In genomic region chr22:23276656-23277582, GRCh38 we compare ENCODE assay signal across 23 cellular contexts.
A peak's percentile ranks its signal among the peaks of the same experiment; 100 is the strongest.
DNase-seq lines count a peak whose midpoint lies in the region; ATAC-seq and TF ChIP-seq lines count a peak whose summit lies in the region.
"Had no signal": no experiment of that assay in that cellular context is flagged by ENCODE, and none has a peak within 500 bp of the region (broad histone marks: within the 10 kb centered on the region; RNA-seq: fewer than 3 reads in every experiment).

No MANE protein-coding gene starts in this region.

- ATAC-seq in right cardiac atrium, result no peak
- peak; percentile 90 for ATAC-seq in naive B cell (ENCODE audit: low read depth in 2 of 2)
- no peak for ATAC-seq in HG03565 (IDR thresholded peaks at IDR 0.05; ENCODE audit: unreplicated experiment)
- ATAC-seq: HCT116 had no signal

- intact Hi-C loops in right cardiac atrium (cut with DNase I) (loop anchor here in 1 of 4 donors (5.0 kb wide), 1 partner anchor 50 kb away; no protein-coding TSS in a partner anchor), cardiac septum (cut with DNase I) (no loop called here), tibial artery (cut with DNase I; ENCODE audit: low total_unique reads) (no loop called here)
- intact Hi-C loops in activated T-helper 1 cell treated with anti-CD3 and anti-CD28 coated beads, Interleukin-12 subunit alpha, Interleukin-12 subunit beta, Interleukin-2, Interleukin-4 antibody, amounts not matched to agents 30 ng/mL and 10 ng/mL and 1 ng/mL, durations not matched to agents 14 hours and 24 hours and 36 hours (cut with micrococcal nuclease), result no loop called here

- H3K36me3 Mint-ChIP-seq in activated T-helper 1 cell treated with anti-CD3 and anti-CD28 coated beads, Interleukin-12 subunit alpha, Interleukin-12 subunit beta, Interleukin-2, Interleukin-4 antibody, amounts not matched to agents 30 ng/mL and 10 ng/mL and 1 ng/mL, durations not matched to agents 14 hours and 24 hours and 36 hours (ENCODE audit: low read depth), result peaks cover 10% of the 10 kb centered on the region
- H3K36me3 Mint-ChIP-seq in naive B cell, result peaks cover 5 to 9% of the 10 kb centered on the region in 2 donors

- H3K27ac ChIP-seq in right cardiac atrium (ENCODE audit: low read length), result no peak overlapping the region
- peak overlapping the region; percentile 16 to 91 for H3K27ac ChIP-seq in tibial artery
- H3K27ac ChIP-seq: right atrium auricular region had no signal

- 90% methylated on average over 20 of the region's 20 CpGs for WGBS in right cardiac atrium

- H3K4me1 ChIP-seq in right cardiac atrium (ENCODE audit: control insufficient read depth, insufficient read depth, low read length), result peaks cover 7% of the 10 kb centered on the region
- H3K4me1 ChIP-seq in tibial artery, result peaks cover 3 to 41% (median 32%) of the 10 kb centered on the region in 4 donors

- no peaks in the 10 kb centered on the region for H3K9me3 Mint-ChIP-seq in activated T-helper 1 cell treated with anti-CD3 and anti-CD28 coated beads, Interleukin-12 subunit alpha, Interleukin-12 subunit beta, Interleukin-2, Interleukin-4 antibody, amounts not matched to agents 30 ng/mL and 10 ng/mL and 1 ng/mL, durations not matched to agents 14 hours and 24 hours and 36 hours
- H3K9me3 Mint-ChIP-seq in naive B cell, result no peaks in the 10 kb centered on the region
- H3K9me3 Mint-ChIP-seq: activated naive CD8-positive, alpha-beta T cell treated with anti-CD3 and anti-CD28 coated beads, Interleukin-2, amount 10 ng/mL, durations not matched to agents 7 days and 5 days; CD4-positive, alpha-beta memory T cell had no signal

- no peaks in the 10 kb centered on the region for H3K27me3 Mint-ChIP-seq in activated T-helper 1 cell treated with anti-CD3 and anti-CD28 coated beads, Interleukin-12 subunit alpha, Interleukin-12 subunit beta, Interleukin-2, Interleukin-4 antibody, amounts not matched to agents 30 ng/mL and 10 ng/mL and 1 ng/mL, durations not matched to agents 14 hours and 24 hours and 36 hours (ENCODE audit: insufficient read depth)
- no peaks in the 10 kb centered on the region for H3K27me3 Mint-ChIP-seq in naive B cell
- H3K27me3 Mint-ChIP-seq: activated naive CD8-positive, alpha-beta T cell treated with anti-CD3 and anti-CD28 coated beads, Interleukin-2, amount 10 ng/mL, durations not matched to agents 7 days and 5 days; CD4-positive, alpha-beta memory T cell had no signal

- peaks cover 33 to 76% (median 76%) of the 10 kb centered on the region in 3 donors for H3K36me3 ChIP-seq in tibial artery

- H3K4me1 Mint-ChIP-seq in activated T-helper 1 cell treated with anti-CD3 and anti-CD28 coated beads, Interleukin-12 subunit alpha, Interleukin-12 subunit beta, Interleukin-2, Interleukin-4 antibody, amounts not matched to agents 30 ng/mL and 10 ng/mL and 1 ng/mL, durations not matched to agents 14 hours and 24 hours and 36 hours (ENCODE audit: low read depth), result peaks cover 31% of the 10 kb centered on the region
- peaks cover 17 to 35% (median 33%) of the 10 kb centered on the region in 3 donors for H3K4me1 Mint-ChIP-seq in naive B cell

- no peak overlapping the region for H3K4me3 ChIP-seq in right cardiac atrium (ENCODE audit: low read length)
- no peak overlapping the region for H3K4me3 ChIP-seq in tibial artery
- H3K4me3 ChIP-seq: right atrium auricular region had no signal

- no peak overlapping the region for H3K4me3 Mint-ChIP-seq in activated T-helper 1 cell treated with anti-CD3 and anti-CD28 coated beads, Interleukin-12 subunit alpha, Interleukin-12 subunit beta, Interleukin-2, Interleukin-4 antibody, amounts not matched to agents 30 ng/mL and 10 ng/mL and 1 ng/mL, durations not matched to agents 14 hours and 24 hours and 36 hours
- peak overlapping the region in 5 of 8 donors; percentile 46 to 73 (median 63) for H3K4me3 Mint-ChIP-seq in naive B cell
- H3K4me3 Mint-ChIP-seq: activated naive CD8-positive, alpha-beta T cell treated with anti-CD3 and anti-CD28 coated beads, Interleukin-2, amount 10 ng/mL, durations not matched to agents 7 days and 5 days; CD4-positive, alpha-beta memory T cell had no signal

- H3K27me3 ChIP-seq in right cardiac atrium (ENCODE audit: control insufficient read depth, insufficient read depth), result no peaks in the 10 kb centered on the region
- H3K27me3 ChIP-seq in tibial artery, result no peaks in the 10 kb centered on the region
- H3K27me3 ChIP-seq: right atrium auricular region had no signal

- no peaks in the 10 kb centered on the region for H3K9me3 ChIP-seq in right cardiac atrium (ENCODE audit: control insufficient read depth, low read length)
- no peaks in the 10 kb centered on the region for H3K9me3 ChIP-seq in tibial artery
- H3K9me3 ChIP-seq: right atrium auricular region had no signal

- DNase-seq in right cardiac atrium (peak in 2 of 3 donors; percentile 9 to 29), cardiac septum (ENCODE audit: low spot score) (no peak), naive B cell (peak; percentile 85), tibial artery (no peak), GF-D8 (lab: John Stamatoyannopoulos, UW) (no peak), AG08396 (ENCODE audit: low spot score) (no peak)
- no peak for DNase-seq in activated T-helper 1 cell treated with anti-CD3 and anti-CD28 coated beads, Interleukin-12 subunit alpha, Interleukin-12 subunit beta, Interleukin-2, Interleukin-4 antibody, amounts not matched to agents 30 ng/mL and 10 ng/mL and 1 ng/mL, durations not matched to agents 14 hours and 24 hours and 36 hours (ENCODE audit: low spot score)
- DNase-seq: activated CD4-positive, CD25-positive, alpha-beta regulatory T cell; activated CD8-positive, alpha-beta memory T cell treated with anti-CD3 and anti-CD28 coated beads for 24 hours; activated naive CD8-positive, alpha-beta T cell treated with anti-CD3 and anti-CD28 coated beads, Interleukin-2, amount 10 ng/mL, durations not matched to agents 7 days and 5 days; CD4-positive, alpha-beta memory T cell; cortex of kidney; DMS53; glutamatergic neuron; KBM-7; NCI-H1694 treated with DMSO at 0.1 percent for 48 hours; NCI-H2171 treated with DMSO at 0.1 percent for 48 hours; NCI-H524 treated with DMSO at 0.1 percent for 48 hours; stimulated activated CD4-positive, alpha-beta T cell treated with anti-CD3 and anti-CD28 coated beads, Interleukin-12 subunit alpha, Interleukin-12 subunit beta, amount 100 ng/mL, for 4 hours; T-helper 9 cell had no signal

- peak overlapping the region; percentile 18 for H3K27ac Mint-ChIP-seq in activated T-helper 1 cell treated with anti-CD3 and anti-CD28 coated beads, Interleukin-12 subunit alpha, Interleukin-12 subunit beta, Interleukin-2, Interleukin-4 antibody, amounts not matched to agents 30 ng/mL and 10 ng/mL and 1 ng/mL, durations not matched to agents 14 hours and 24 hours and 36 hours
- H3K27ac Mint-ChIP-seq in naive B cell, result peak overlapping the region; percentile 76 to 98 (median 94)
- H3K27ac Mint-ChIP-seq: activated naive CD8-positive, alpha-beta T cell treated with anti-CD3 and anti-CD28 coated beads, Interleukin-2, amount 10 ng/mL, durations not matched to agents 7 days and 5 days had no signal

- no peak for TF ChIP-seq CTCF in tibial artery (IDR thresholded peaks at IDR 0.05)

Comparison
In these comparisons a context has a peak if more than half of its experiments do, and no peak if none do; other contexts are left out.
1. DNase-seq: peak in right cardiac atrium (2 of 3) and naive B cell (single experiment); none in cardiac septum (single experiment), activated T-helper 1 cell treated with anti-CD3 and anti-CD28 coated beads, Interleukin-12 subunit alpha, Interleukin-12 subunit beta, Interleukin-2, Interleukin-4 antibody, amounts not matched to agents 30 ng/mL and 10 ng/mL and 1 ng/mL, durations not matched to agents 14 hours and 24 hours and 36 hours (single experiment), tibial artery (0 of 2), GF-D8 (single experiment) and AG08396 (single experiment).
2. ATAC-seq: peak in naive B cell (2 of 2); none in right cardiac atrium (0 of 2) and HG03565 (single experiment).